15 cellular contexts compared by ENCODE assay signal in the genomic region with DNA sequence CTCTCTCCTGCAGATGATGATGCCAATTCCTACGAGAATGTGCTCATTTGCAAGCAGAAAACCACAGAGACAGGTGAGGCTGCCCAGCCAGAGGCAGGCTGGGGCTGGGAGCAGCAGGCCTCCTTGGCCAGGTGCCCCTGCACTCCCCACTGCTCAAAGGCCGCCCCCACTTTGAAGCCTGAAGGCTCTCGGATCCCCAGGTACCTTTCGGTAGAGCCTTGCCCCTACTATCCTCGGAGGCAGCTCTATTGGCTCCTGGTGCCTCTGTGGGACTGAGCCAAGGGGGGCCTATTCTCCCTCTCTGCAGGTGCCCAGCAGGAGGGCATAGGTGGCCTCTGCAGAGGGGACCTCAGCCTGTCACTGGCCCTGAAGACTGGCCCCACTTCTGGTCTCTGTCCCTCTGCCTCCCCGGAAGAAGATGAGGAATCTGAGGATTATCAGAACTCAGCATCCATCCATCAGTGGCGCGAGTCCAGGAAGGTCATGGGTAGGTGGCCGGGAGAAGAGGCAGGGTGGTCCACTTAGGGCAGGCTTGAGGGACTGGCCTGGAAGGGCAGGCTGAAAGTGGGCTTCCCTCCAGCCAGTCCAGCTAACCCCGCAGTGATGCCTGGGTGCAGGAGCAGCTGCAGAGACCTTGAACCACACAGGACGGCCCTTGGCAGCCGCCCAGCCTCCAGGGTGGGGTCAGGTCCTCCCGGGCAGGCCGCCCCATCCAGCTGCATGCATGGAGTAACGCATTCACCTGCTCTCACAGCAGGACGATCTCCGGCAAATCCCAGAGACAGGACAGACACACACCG. TPM values are rescaled to one million over a fixed set of nuclear protein-coding genes. Genes with fewer than 3 reads are reported as not detected.
DNase-seq lines count a peak whose midpoint lies in the region; ATAC-seq, FAIRE-seq and TF ChIP-seq lines count a peak whose summit lies in the region.
"Had no signal": no experiment of that assay in that cellular context is flagged by ENCODE, and none has a peak within 500 bp of the region (broad histone marks: within the 10 kb centered on the region; RNA-seq: fewer than 3 reads in every experiment).

No MANE protein-coding gene starts in this region.

- no peak overlapping the region for H3K27ac Mint-ChIP-seq in naive thymus-derived CD8-positive, alpha-beta T cell

- H3K27me3 Mint-ChIP-seq in naive thymus-derived CD8-positive, alpha-beta T cell: no peaks in the 10 kb centered on the region
- H3K27me3 Mint-ChIP-seq: activated T-helper 17 cell treated with anti-CD3 and anti-CD28 coated beads, Interleukin-2, amount 50 U/mL, for 72 hours had no signal

- no peaks in the 10 kb centered on the region for H3K9me3 ChIP-seq in kidney (ENCODE audit: control insufficient read depth in 1 of 2, low read length in 2 of 2)
- H3K9me3 ChIP-seq: pancreas had no signal

- POLR2A ChIA-PET in naive thymus-derived CD8-positive, alpha-beta T cell (lab: Charles Lee): interaction anchor here (0.6 kb wide), 1 partner anchor 1945 kb away, joined by 4 read pairs; no protein-coding TSS in a partner anchor

- H3K4me1 ChIP-seq in kidney (ENCODE audit: control insufficient read depth in 1 of 2, insufficient read depth in 1 of 2, low read depth in 1 of 2, low read length in 2 of 2): no peaks in the 10 kb centered on the region
- H3K4me1 ChIP-seq: pancreas had no signal

- no peaks in the 10 kb centered on the region for H3K27me3 ChIP-seq in brain microvascular endothelial cell (replicated peaks)
- H3K27me3 ChIP-seq: pancreas had no signal

- H3K27ac ChIP-seq in 22Rv1 (0 out of 2 replicates have a peak overlapping the region, but pooled peaks have one; percentile 30), brain microvascular endothelial cell (no peak overlapping the region), kidney (ENCODE audit: low read depth in 2 of 2, low read length in 2 of 2) (no peak overlapping the region)
- H3K27ac ChIP-seq: pancreas had no signal

- peak; percentile 68 for ATAC-seq in left colon
- ATAC-seq in naive thymus-derived CD8-positive, alpha-beta T cell: no peak
- ATAC-seq: activated T-helper 17 cell treated with anti-CD3 and anti-CD28 coated beads, Interleukin-2, amount 50 U/mL, for 72 hours; pancreas had no signal

- H3K9me3 Mint-ChIP-seq in naive thymus-derived CD8-positive, alpha-beta T cell: no peaks in the 10 kb centered on the region
- H3K9me3 Mint-ChIP-seq: activated T-helper 17 cell treated with anti-CD3 and anti-CD28 coated beads, Interleukin-2, amount 50 U/mL, for 72 hours had no signal

- no peak overlapping the region for H3K4me3 Mint-ChIP-seq in naive thymus-derived CD8-positive, alpha-beta T cell
- H3K4me3 Mint-ChIP-seq: activated T-helper 17 cell treated with anti-CD3 and anti-CD28 coated beads, Interleukin-2, amount 50 U/mL, for 72 hours had no signal

- no peak for FAIRE-seq in kidney (lab: Jason Lieb, UNC)
- FAIRE-seq: pancreas, TTC549 had no signal

- no peak overlapping the region for H3K4me3 ChIP-seq in brain microvascular endothelial cell (ENCODE audit: low read depth, low read length)
- no peak overlapping the region for H3K4me3 ChIP-seq in kidney (ENCODE audit: low read length in 2 of 2)
- H3K4me3 ChIP-seq: pancreas had no signal

- intact Hi-C loops in left colon (cut with DNase I, micrococcal nuclease) (no loop called here), kidney (cut with DNase I) (no loop called here)

- no peak overlapping the region for H3K9ac ChIP-seq in kidney (ENCODE audit: low read length in 2 of 2)

- in situ Hi-C loops in brain microvascular endothelial cell (cut with HindIII; ENCODE audit: low pct_ligation_motif_present, low sequenced_read_pairs): no loop called here

- H3K36me3 Mint-ChIP-seq in naive thymus-derived CD8-positive, alpha-beta T cell: peaks cover 0 to 8% (median 2%) of the 10 kb centered on the region in 3 donors

- peaks cover 0 to 18% (median 4%) of the 10 kb centered on the region in 4 donors for H3K4me1 Mint-ChIP-seq in naive thymus-derived CD8-positive, alpha-beta T cell

- peak; percentile 37 for DNase-seq in DMS79 (lab: John Stamatoyannopoulos, UW)
- DNase-seq in NCI-H526 treated with DMSO at 0.1 percent for 48 hours (lab: John Stamatoyannopoulos, UW): peak; percentile 31
- DNase-seq in left colon: peak in 1 of 2 donors; percentile 53
- no peak for DNase-seq in brain microvascular endothelial cell
- DNase-seq in HuH-7.5 (ENCODE audit: low spot score): no peak
- DNase-seq in kidney: no peak
- DNase-seq in naive thymus-derived CD8-positive, alpha-beta T cell: no peak
- DNase-seq: amygdala; midbrain; NCI-H2081; stimulated activated naive CD4-positive, alpha-beta T cell treated with Interleukin-2 at 50 U/mL for 16 hours had no signal

- H3K36me3 ChIP-seq in brain microvascular endothelial cell (replicated peaks): no peaks in the 10 kb centered on the region
- H3K36me3 ChIP-seq in kidney (ENCODE audit: control insufficient read depth in 1 of 2, insufficient read depth in 2 of 2, low read length in 2 of 2): no peaks in the 10 kb centered on the region
- H3K36me3 ChIP-seq: pancreas had no signal

- TF ChIP-seq CTCF in 22Rv1 (IDR thresholded peaks at IDR 0.05) (no peak), brain microvascular endothelial cell (IDR thresholded peaks at IDR 0.05; ENCODE audit: low read depth, low read length, missing control alignments) (no peak), kidney (IDR thresholded peaks at IDR 0.05; ENCODE audit: borderline replicate concordance, extremely low read depth, insufficient read depth) (no peak)

RNA-seq across cellular contexts. Expression of gene LAT2, which starts 14.1 kb away (rescaled TPM):
- total RNA-seq in left colon (1 to 10 TPM; 1.1 to 6.9 TPM), kidney (17.6 TPM)
- polyA plus RNA-seq in kidney (ENCODE audit: insufficient read depth, low read depth, low replicate concordance): 3.7 TPM
- 1 to 10 TPM; 5.8 to 6.4 TPM for total RNA-seq in naive thymus-derived CD8-positive, alpha-beta T cell
- polyA plus RNA-seq in naive thymus-derived CD8-positive, alpha-beta T cell: 1 to 10 TPM in 1 of 3 donors, under 1 TPM in 2; 0.57 to 2.3 (median 0.97) TPM

RNA-seq across cellular contexts. Expression of gene RFC2, which starts 30.3 kb away (rescaled TPM):
- 10 to 100 TPM; 13.9 to 16.1 TPM for total RNA-seq in left colon
- 21.1 TPM for total RNA-seq in kidney
- 16.2 TPM for polyA plus RNA-seq in kidney (ENCODE audit: insufficient read depth, low read depth, low replicate concordance)
- 10 to 100 TPM; 15.6 to 16.4 TPM for total RNA-seq in naive thymus-derived CD8-positive, alpha-beta T cell
- 10 to 100 TPM; 20.3 to 26.1 (median 22.5) TPM for polyA plus RNA-seq in naive thymus-derived CD8-positive, alpha-beta T cell

RNA-seq across cellular contexts. Expression of gene EIF4H, which starts 49.8 kb away (rescaled TPM):
- total RNA-seq in left colon (100 to 1,000 TPM; 250 to 271 TPM), kidney (240 TPM)
- 153 TPM for polyA plus RNA-seq in kidney (ENCODE audit: insufficient read depth, low read depth, low replicate concordance)
- total RNA-seq in naive thymus-derived CD8-positive, alpha-beta T cell: 100 to 1,000 TPM; 217 to 231 TPM
- 100 to 1,000 TPM; 219 to 239 (median 221) TPM for polyA plus RNA-seq in naive thymus-derived CD8-positive, alpha-beta T cell

Comparison
In these comparisons a context has a peak if more than half of its experiments do, and no peak if none do; other contexts are left out.
1. DNase-seq: peak in DMS79 (single experiment) and NCI-H526 treated with DMSO at 0.1 percent for 48 hours (single experiment); none in brain microvascular endothelial cell (single experiment), HuH-7.5 (single experiment), kidney (single experiment) and naive thymus-derived CD8-positive, alpha-beta T cell (0 of 10).